17 cellular contexts compared by ENCODE assay signal in the genomic region with DNA sequence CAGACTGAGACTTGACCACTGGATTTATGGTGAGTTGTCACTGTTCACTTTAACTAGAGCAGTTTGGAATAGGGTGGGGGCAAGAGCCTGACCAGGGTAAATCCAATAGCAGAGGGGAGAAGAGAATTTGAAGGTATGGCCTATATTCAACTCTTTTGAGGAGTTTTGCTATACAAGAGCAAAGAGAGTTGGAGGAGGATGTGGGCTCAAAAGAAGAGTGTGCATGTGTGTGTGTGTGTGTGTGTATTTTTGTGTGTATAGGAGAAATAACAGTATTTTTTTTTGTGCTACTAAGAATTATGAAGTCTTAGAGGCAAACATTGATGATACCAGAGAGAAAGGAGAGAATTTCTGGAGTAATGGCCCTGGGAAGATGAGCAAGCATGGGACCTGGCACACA.
"Had no signal": no experiment of that assay in that cellular context is flagged by ENCODE, and none has a peak within 500 bp of the region (broad histone marks: within the 10 kb centered on the region; RNA-seq: fewer than 3 reads in every experiment).

No MANE protein-coding gene starts in this region.

- ATAC-seq: naive thymus-derived CD4-positive, alpha-beta T cell had no signal

- H3K27me3 Mint-ChIP-seq: type B pancreatic cell had no signal

- H3K27ac ChIP-seq: coronary artery, dorsolateral prefrontal cortex, hepatocyte, neural progenitor cell, ovary, right atrium auricular region, thyroid gland had no signal

- H3K4me3 Mint-ChIP-seq: neural progenitor cell, type B pancreatic cell had no signal

- DNase-seq: dorsolateral prefrontal cortex; effector CD8-positive, alpha-beta T cell; foreskin melanocyte; head of caudate nucleus; mesendoderm; nucleus accumbens; ovary; small intestine; stimulated activated CD4-positive, alpha-beta T cell treated with anti-CD3 and anti-CD28 coated beads, Interleukin-12 subunit alpha, Interleukin-12 subunit beta, amount 100 ng/mL, for 4 hours; stimulated activated naive CD4-positive, alpha-beta T cell treated with Interleukin-2 at 50 U/mL for 16 hours; thyroid gland had no signal

- H3K36me3 Mint-ChIP-seq: neural progenitor cell, type B pancreatic cell had no signal

- H3K36me3 ChIP-seq: neural progenitor cell, ovary, right atrium auricular region, thyroid gland had no signal

- H3K9me3 ChIP-seq: ovary, thyroid gland had no signal

- H3K27ac Mint-ChIP-seq: neural progenitor cell, type B pancreatic cell had no signal

- H3K4me3 ChIP-seq: coronary artery, dorsolateral prefrontal cortex, hepatocyte, neural progenitor cell, ovary, right atrium auricular region, thyroid gland had no signal

- H3K27me3 ChIP-seq: hepatocyte, neural progenitor cell, ovary, right atrium auricular region, thyroid gland had no signal

- H3K4me1 Mint-ChIP-seq: neural progenitor cell had no signal

- H3K9me3 Mint-ChIP-seq: type B pancreatic cell had no signal

- H3K4me1 ChIP-seq: neural progenitor cell, right atrium auricular region, thyroid gland had no signal
